Comparison of ENCODE assay signal across 15 cellular contexts in the genomic region with DNA sequence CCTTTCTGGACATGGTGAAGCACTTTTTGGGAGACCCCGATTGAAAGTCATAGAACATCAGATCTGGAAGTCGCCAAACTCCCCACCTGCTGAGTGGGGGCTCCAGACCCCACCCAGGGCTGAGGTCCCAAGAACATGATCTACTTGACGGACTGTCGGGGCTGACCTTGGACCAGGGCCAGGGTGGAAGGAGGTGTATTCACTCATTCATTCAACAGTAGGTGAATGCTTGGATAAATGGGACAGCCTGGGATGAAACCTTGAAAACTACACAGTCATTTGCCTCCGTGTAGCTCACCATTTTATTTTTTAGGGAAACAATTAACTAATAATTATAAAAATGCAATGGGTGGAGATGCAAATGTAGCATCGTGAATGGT.
"Had no signal": no experiment of that assay in that cellular context is flagged by ENCODE, and none has a peak within 500 bp of the region (broad histone marks: within the 10 kb centered on the region; RNA-seq: fewer than 3 reads in every experiment).

No MANE protein-coding gene starts in this region.

- H3K27ac Mint-ChIP-seq: activated naive CD4-positive, alpha-beta T cell treated with anti-CD3 and anti-CD28 coated beads, Interleukin-2, amount 10 ng/mL, durations not matched to agents 7 days and 5 days; dendritic cell treated with granulocyte-macrophage colony-stimulating factor and Interleukin-4, amounts not matched to agents 40 ng/mL and 50 ng/mL, for 4 days; naive thymus-derived CD8-positive, alpha-beta T cell; neural progenitor cell had no signal

- H3K36me3 ChIP-seq: left lung, neural progenitor cell, pancreas had no signal

- H3K27ac ChIP-seq: left lung, neural progenitor cell, pancreas had no signal

- ATAC-seq: left lung; naive thymus-derived CD8-positive, alpha-beta T cell; pancreas had no signal

- H3K27me3 ChIP-seq: neural progenitor cell had no signal

- H3K4me1 ChIP-seq: left lung, pancreas had no signal

- H3K9ac ChIP-seq: neural progenitor cell had no signal

- H3K4me3 Mint-ChIP-seq: activated naive CD4-positive, alpha-beta T cell treated with anti-CD3 and anti-CD28 coated beads, Interleukin-2, amount 10 ng/mL, durations not matched to agents 7 days and 5 days; dendritic cell treated with granulocyte-macrophage colony-stimulating factor and Interleukin-4, amounts not matched to agents 40 ng/mL and 50 ng/mL, for 4 days; naive thymus-derived CD8-positive, alpha-beta T cell; neural progenitor cell had no signal

- DNase-seq: activated CD4-positive, alpha-beta T cell treated with anti-CD3 and anti-CD28 coated beads for 1 hour; activated naive CD4-positive, alpha-beta T cell treated with anti-CD3 and anti-CD28 coated beads, Interleukin-2, amount 10 ng/mL, durations not matched to agents 7 days and 5 days; activated T-cell treated with anti-CD3 and anti-CD28 coated beads, Interleukin-2, amount 50 U/mL, for 48 hours; amygdala; effector CD8-positive, alpha-beta T cell; foreskin melanocyte; stimulated activated CD4-positive, alpha-beta T cell treated with anti-CD3 and anti-CD28 coated beads, Interleukin-4, amount 100 ng/mL, for 1 hour; stimulated activated naive CD4-positive, alpha-beta T cell treated with Interleukin-2 at 50 U/mL for 16 hours; T-helper 9 cell had no signal

- H3K9me3 Mint-ChIP-seq: activated naive CD4-positive, alpha-beta T cell treated with anti-CD3 and anti-CD28 coated beads, Interleukin-2, amount 10 ng/mL, durations not matched to agents 7 days and 5 days; dendritic cell treated with granulocyte-macrophage colony-stimulating factor and Interleukin-4, amounts not matched to agents 40 ng/mL and 50 ng/mL, for 4 days; naive thymus-derived CD8-positive, alpha-beta T cell; neural progenitor cell had no signal

- H3K4me3 ChIP-seq: left lung, lung, neural progenitor cell, pancreas had no signal

- H3K36me3 Mint-ChIP-seq: activated naive CD4-positive, alpha-beta T cell treated with anti-CD3 and anti-CD28 coated beads, Interleukin-2, amount 10 ng/mL, durations not matched to agents 7 days and 5 days; naive thymus-derived CD8-positive, alpha-beta T cell; neural progenitor cell had no signal

- H3K9me3 ChIP-seq: left lung, pancreas had no signal

- H3K4me1 Mint-ChIP-seq: activated naive CD4-positive, alpha-beta T cell treated with anti-CD3 and anti-CD28 coated beads, Interleukin-2, amount 10 ng/mL, durations not matched to agents 7 days and 5 days had no signal
